ENCODE assay signal across 24 cellular contexts in the genomic region with DNA sequence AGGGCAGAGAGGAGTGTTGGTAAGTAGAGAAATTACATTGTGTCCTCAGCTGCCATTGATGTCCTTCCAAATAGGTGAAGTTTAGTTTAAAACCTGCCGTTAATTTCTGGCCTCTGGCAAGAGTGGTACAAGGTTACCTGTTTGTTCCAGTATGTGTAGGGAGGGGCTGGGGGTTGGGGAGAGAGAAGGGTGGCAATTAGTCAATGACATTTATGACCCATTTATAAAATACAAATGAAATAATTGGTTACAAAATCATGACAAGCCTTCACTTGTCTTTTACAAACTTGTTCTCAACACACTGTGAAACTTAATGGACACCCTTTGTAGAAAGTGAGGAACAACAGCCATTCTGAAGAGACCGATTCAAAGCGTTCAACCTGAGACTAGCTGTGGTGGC.
"Had no signal": no experiment of that assay in that cellular context is flagged by ENCODE, and none has a peak within 500 bp of the region (broad histone marks: within the 10 kb centered on the region; RNA-seq: fewer than 3 reads in every experiment).

No MANE protein-coding gene starts in this region.

- H3K27ac Mint-ChIP-seq: activated naive CD4-positive, alpha-beta T cell treated with anti-CD3 and anti-CD28 coated beads for 36 hours; activated naive CD8-positive, alpha-beta T cell treated with anti-CD3 and anti-CD28 coated beads, Interleukin-2, amount 10 ng/mL, durations not matched to agents 7 days and 5 days; endodermal cell; natural killer cell treated with Interleukin-12 subunit alpha and Interleukin-12 subunit beta and Interleukin-15 and Interleukin-18, amount 100 ng/mL, for 72 hours; stimulated activated effector memory CD8-positive, alpha-beta T cell treated with anti-CD3 and anti-CD28 coated beads, Interleukin-12 subunit alpha, Interleukin-12 subunit beta, amount 100 ng/mL, for 72 hours; T-helper 1 cell treated with Interleukin-12 subunit alpha and Interleukin-12 subunit beta and Interleukin-4 antibody, amounts not matched to agents 30 μg/mL and 1 μg/mL, for 36 hours had no signal

- H3K4me1 ChIP-seq: left lung, right atrium auricular region, stomach, uterus had no signal

- H3K4me3 Mint-ChIP-seq: activated naive CD4-positive, alpha-beta T cell treated with anti-CD3 and anti-CD28 coated beads for 36 hours; activated naive CD8-positive, alpha-beta T cell treated with anti-CD3 and anti-CD28 coated beads, Interleukin-2, amount 10 ng/mL, durations not matched to agents 7 days and 5 days; endodermal cell; natural killer cell treated with Interleukin-12 subunit alpha and Interleukin-12 subunit beta and Interleukin-15 and Interleukin-18, amount 100 ng/mL, for 72 hours; stimulated activated effector memory CD8-positive, alpha-beta T cell treated with anti-CD3 and anti-CD28 coated beads, Interleukin-12 subunit alpha, Interleukin-12 subunit beta, amount 100 ng/mL, for 72 hours; T-helper 1 cell treated with Interleukin-12 subunit alpha and Interleukin-12 subunit beta and Interleukin-4 antibody, amounts not matched to agents 30 μg/mL and 1 μg/mL, for 36 hours had no signal

- H3K36me3 ChIP-seq: cardiac muscle cell, left lung, right atrium auricular region, stomach, transverse colon, uterus had no signal

- H3K9me3 ChIP-seq: left lung, right atrium auricular region, stomach, transverse colon, uterus had no signal

- ATAC-seq: left lung; natural killer cell treated with Interleukin-12 subunit alpha and Interleukin-12 subunit beta and Interleukin-15 and Interleukin-18, amount 100 ng/mL, for 72 hours; stimulated activated effector memory CD8-positive, alpha-beta T cell treated with anti-CD3 and anti-CD28 coated beads, Interleukin-12 subunit alpha, Interleukin-12 subunit beta, amount 100 ng/mL, for 72 hours had no signal

- H3K4me3 ChIP-seq: cardiac muscle cell, left lung, right atrium auricular region, stomach, transverse colon, uterus had no signal

- DNase-seq: activated CD4-positive, alpha-beta T cell treated with anti-CD3 and anti-CD28 coated beads for 4 hours; activated CD4-positive, alpha-beta T cell treated with anti-CD3 and anti-CD28 coated beads, Interleukin-2, amount 50 U/mL, for 48 hours; activated CD4-positive, CD25-positive, alpha-beta regulatory T cell; activated naive CD4-positive, alpha-beta T cell treated with anti-CD3 and anti-CD28 coated beads for 36 hours; activated naive CD8-positive, alpha-beta T cell treated with anti-CD3 and anti-CD28 coated beads, Interleukin-2, amount 10 ng/mL, durations not matched to agents 7 days and 5 days; activated T-cell treated with anti-CD3 and anti-CD28 coated beads, Interleukin-2, amount 50 U/mL, for 48 hours; amniotic stem cell; cortex of kidney; endodermal cell; glutamatergic neuron; hippocampal formation; kidney glomerular epithelial cell; left lung; midbrain; stimulated activated CD4-positive, alpha-beta T cell treated with anti-CD3 and anti-CD28 coated beads, Interleukin-1b, Interleukin-23, amount 100 ng/mL, for 48 hours; stomach; transverse colon; uterus had no signal

- H3K27me3 Mint-ChIP-seq: activated naive CD8-positive, alpha-beta T cell treated with anti-CD3 and anti-CD28 coated beads, Interleukin-2, amount 10 ng/mL, durations not matched to agents 7 days and 5 days; natural killer cell treated with Interleukin-12 subunit alpha and Interleukin-12 subunit beta and Interleukin-15 and Interleukin-18, amount 100 ng/mL, for 72 hours; progenitor cell of endocrine pancreas had no signal

- H3K27ac ChIP-seq: cardiac muscle cell, left lung, right atrium auricular region, stomach, transverse colon, uterus had no signal

- H3K27me3 ChIP-seq: cardiac muscle cell, left lung, right atrium auricular region, stomach, transverse colon, uterus had no signal

- H3K4me1 Mint-ChIP-seq: activated naive CD8-positive, alpha-beta T cell treated with anti-CD3 and anti-CD28 coated beads, Interleukin-2, amount 10 ng/mL, durations not matched to agents 7 days and 5 days; stimulated activated effector memory CD8-positive, alpha-beta T cell treated with anti-CD3 and anti-CD28 coated beads, Interleukin-12 subunit alpha, Interleukin-12 subunit beta, amount 100 ng/mL, for 72 hours had no signal

- H3K9me3 Mint-ChIP-seq: activated naive CD4-positive, alpha-beta T cell treated with anti-CD3 and anti-CD28 coated beads for 36 hours; activated naive CD8-positive, alpha-beta T cell treated with anti-CD3 and anti-CD28 coated beads, Interleukin-2, amount 10 ng/mL, durations not matched to agents 7 days and 5 days; endodermal cell; natural killer cell treated with Interleukin-12 subunit alpha and Interleukin-12 subunit beta and Interleukin-15 and Interleukin-18, amount 100 ng/mL, for 72 hours; stimulated activated effector memory CD8-positive, alpha-beta T cell treated with anti-CD3 and anti-CD28 coated beads, Interleukin-12 subunit alpha, Interleukin-12 subunit beta, amount 100 ng/mL, for 72 hours; T-helper 1 cell treated with Interleukin-12 subunit alpha and Interleukin-12 subunit beta and Interleukin-4 antibody, amounts not matched to agents 30 μg/mL and 1 μg/mL, for 36 hours had no signal

- H3K36me3 Mint-ChIP-seq: activated naive CD8-positive, alpha-beta T cell treated with anti-CD3 and anti-CD28 coated beads, Interleukin-2, amount 10 ng/mL, durations not matched to agents 7 days and 5 days; natural killer cell treated with Interleukin-12 subunit alpha and Interleukin-12 subunit beta and Interleukin-15 and Interleukin-18, amount 100 ng/mL, for 72 hours; stimulated activated effector memory CD8-positive, alpha-beta T cell treated with anti-CD3 and anti-CD28 coated beads, Interleukin-12 subunit alpha, Interleukin-12 subunit beta, amount 100 ng/mL, for 72 hours had no signal
